ENCODE assay signal across 13 cellular contexts in the genomic region with DNA sequence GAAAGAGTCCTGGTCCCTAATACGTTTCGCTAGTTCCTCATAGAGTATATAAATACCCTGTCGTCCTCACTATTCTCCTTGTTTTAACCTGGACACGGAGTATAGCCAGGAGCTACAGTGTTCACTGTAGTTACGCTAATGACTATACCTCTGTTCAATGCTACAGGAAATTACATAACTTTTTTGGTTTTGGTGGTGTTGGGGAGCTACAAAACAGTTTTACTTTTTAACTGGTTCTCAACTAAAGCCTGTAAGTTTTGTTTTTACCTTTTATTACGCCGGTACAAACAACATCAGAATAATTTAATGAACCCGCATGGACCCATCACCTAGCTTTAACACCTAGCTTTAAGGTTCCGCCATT. TPM values are rescaled to one million over a fixed set of nuclear protein-coding genes. Genes with fewer than 3 reads are reported as not detected.
A peak's percentile ranks its signal among the peaks of the same experiment; 100 is the strongest.
DNase-seq lines count a peak whose midpoint lies in the region; ATAC-seq and TF ChIP-seq lines count a peak whose summit lies in the region.
"Had no signal": no experiment of that assay in that cellular context is flagged by ENCODE, and none has a peak within 500 bp of the region (broad histone marks: within the 10 kb centered on the region; RNA-seq: fewer than 3 reads in every experiment).

No MANE protein-coding gene starts in this region.

- H3K23ac ChIP-seq in H9 (ENCODE audit: insufficient read length, low read depth, low read length): no peak overlapping the region

- H2AK5ac ChIP-seq in H9 (ENCODE audit: insufficient read length, low read length): no peak overlapping the region

- no peak overlapping the region for H2BK5ac ChIP-seq in H9 (ENCODE audit: insufficient read length, low read length)

- no peak for TF ChIP-seq CTCF in H9 (conservative IDR thresholded peaks at IDR 0.05)
- TF ChIP-seq CTCF in activated B cell treated with CpG ODN at 0.5 μM for 24 hours (IDR thresholded peaks at IDR 0.05): no peak
- TF ChIP-seq CTCF in mesothelial cell of epicardium (IDR thresholded peaks at IDR 0.05; ENCODE audit: unreplicated experiment): no peak

- H3K9ac ChIP-seq in H9 (ENCODE audit: extremely low read depth, insufficient read length, low read length): no peak overlapping the region

- peaks cover 20 to 50% (median 33%) of the 10 kb centered on the region in 4 donors for H3K4me1 Mint-ChIP-seq in CD4-positive, CD25-positive, alpha-beta regulatory T cell
- H3K4me1 Mint-ChIP-seq in H9 (peaks cover 18 to 27% of the 10 kb centered on the region in 2 experiments), activated B cell treated with CpG ODN at 0.5 μM for 24 hours (peaks cover 30% of the 10 kb centered on the region), mesothelial cell of epicardium (peaks cover 19% of the 10 kb centered on the region)

- peak overlapping the region; percentile 86 to 97 (median 96) for H3K27ac Mint-ChIP-seq in CD4-positive, CD25-positive, alpha-beta regulatory T cell
- no peak overlapping the region for H3K27ac Mint-ChIP-seq in H9
- no peak overlapping the region for H3K27ac Mint-ChIP-seq in activated B cell treated with CpG ODN at 0.5 μM for 24 hours
- H3K27ac Mint-ChIP-seq in mesothelial cell of epicardium: no peak overlapping the region

- peak overlapping the region; percentile 80 for H3K27ac ChIP-seq in CD4-positive, CD25-positive, alpha-beta regulatory T cell (ENCODE audit: insufficient read depth, low read length, poor library complexity, severe bottlenecking)
- no peak overlapping the region for H3K27ac ChIP-seq in H9 (ENCODE audit: insufficient read length, low read depth, low read length)

- no peak overlapping the region for H3K4ac ChIP-seq in H9 (ENCODE audit: low read depth, low read length)

- H2AFZ ChIP-seq in H9 (ENCODE audit: low read length): no peak overlapping the region

- H4K20me1 ChIP-seq in H9 (ENCODE audit: control insufficient read depth, insufficient read depth, insufficient read length): no peaks in the 10 kb centered on the region

- H3K36me3 ChIP-seq in CD4-positive, CD25-positive, alpha-beta regulatory T cell (ENCODE audit: control insufficient read depth, insufficient read depth, low read length): peaks cover 6% of the 10 kb centered on the region
- H3K36me3 ChIP-seq: gastrocnemius medialis had no signal

- no peak overlapping the region for H3T11ph ChIP-seq in H9 (ENCODE audit: low read length)

- no peak overlapping the region for H2BK120ac ChIP-seq in H9 (ENCODE audit: low read depth, low read length, poor library complexity, severe bottlenecking)

- H3K14ac ChIP-seq in H9 (ENCODE audit: insufficient read depth, low read length): no peak overlapping the region

- H2BK20ac ChIP-seq in H9 (ENCODE audit: low read depth, low read length, poor library complexity, severe bottlenecking): no peak overlapping the region

- H2BK15ac ChIP-seq in H9 (ENCODE audit: low read depth, low read length): no peak overlapping the region

- no peak for ATAC-seq in CD4-positive, CD25-positive, alpha-beta regulatory T cell (ENCODE audit: low read depth in 2 of 2)
- ATAC-seq in activated B cell treated with CpG ODN at 0.5 μM for 24 hours (ENCODE audit: low read depth): no peak
- ATAC-seq: gastrocnemius medialis, pancreas had no signal

- H3K4me1 ChIP-seq in CD4-positive, CD25-positive, alpha-beta regulatory T cell (ENCODE audit: control insufficient read depth, insufficient read depth, low read length, poor library complexity, severe bottlenecking): peaks cover 34% of the 10 kb centered on the region
- peaks cover 2% of the 10 kb centered on the region; the same call in 1 of the 2 replicates for H3K4me1 ChIP-seq in H9 (ENCODE audit: insufficient read depth, low read length)

- no peak overlapping the region for H3K4me2 ChIP-seq in H9 (ENCODE audit: insufficient read depth, insufficient read length, low read length)

- H3K27me3 ChIP-seq in CD4-positive, CD25-positive, alpha-beta regulatory T cell (ENCODE audit: control insufficient read depth, insufficient read depth, low read length): no peaks in the 10 kb centered on the region
- H3K27me3 ChIP-seq in H9 (ENCODE audit: insufficient read depth, low read length): no peaks in the 10 kb centered on the region
- H3K27me3 ChIP-seq: gastrocnemius medialis, pancreas had no signal

- peak overlapping the region; percentile 89 for H3K4me3 ChIP-seq in CD4-positive, CD25-positive, alpha-beta regulatory T cell (ENCODE audit: low read depth, low read length)

- DNase-seq in CD4-positive, CD25-positive, alpha-beta regulatory T cell: peak in 2 of 3 donors; percentile 33 to 48
- DNase-seq in H9 (no peak), activated B cell treated with CpG ODN at 0.5 μM for 24 hours (no peak), mesothelial cell of epicardium (ENCODE audit: low spot score in 2 of 2, unreplicated experiment in 2 of 2) (no peak), epidermal melanocyte (ENCODE audit: insufficient read length, low spot score) (no peak), NK-92 (lab: John Stamatoyannopoulos, UW; ENCODE audit: unreplicated experiment) (no peak), AG08396 (ENCODE audit: low spot score) (no peak)
- DNase-seq: dermis blood vessel endothelial cell; gastrocnemius medialis; KBM-7; pancreas; stimulated activated CD4-positive, alpha-beta T cell treated with anti-CD3 and anti-CD28 coated beads, Interleukin-1b, Interleukin-23, amount 100 ng/mL, for 48 hours; stimulated activated naive CD4-positive, alpha-beta T cell treated with Interleukin-2 at 50 U/mL for 16 hours had no signal

- H4K5ac ChIP-seq in H9 (ENCODE audit: insufficient read length, low read depth, low read length): no peak overlapping the region

- no peak overlapping the region for H3K56ac ChIP-seq in H9 (ENCODE audit: insufficient read length, low read depth, low read length)

- H3K9me3 Mint-ChIP-seq in CD4-positive, CD25-positive, alpha-beta regulatory T cell: no peaks in the 10 kb centered on the region
- H3K9me3 Mint-ChIP-seq in H9: peaks cover 6% of the 10 kb centered on the region in 2 experiments; a peak in 4 of 5 replicates
- H3K9me3 Mint-ChIP-seq in activated B cell treated with CpG ODN at 0.5 μM for 24 hours: peaks cover 2% of the 10 kb centered on the region
- H3K9me3 Mint-ChIP-seq in mesothelial cell of epicardium: peaks cover 4% of the 10 kb centered on the region

- CTCF ChIA-PET in activated B cell treated with CpG ODN at 0.5 μM for 24 hours (lab: Charles Lee): interaction anchor here (0.6 to 1.0 kb wide), 2 partner anchors 15 to 119 kb away, joined by 3 to 4 read pairs; no protein-coding TSS in a partner anchor

- POLR2A ChIA-PET in activated B cell treated with CpG ODN at 0.5 μM for 24 hours (lab: Charles Lee): interaction anchor here (0.6 kb wide), 1 partner anchor 11 kb away, joined by 3 read pairs; no protein-coding TSS in a partner anchor

- no peak overlapping the region for H4K8ac ChIP-seq in H9 (replicated peaks; ENCODE audit: insufficient read length, low read depth, low read length)

- no peaks in the 10 kb centered on the region for H3K9me3 ChIP-seq in CD4-positive, CD25-positive, alpha-beta regulatory T cell (ENCODE audit: control insufficient read depth in 2 of 2, low read length in 2 of 2)
- peaks cover 2% of the 10 kb centered on the region for H3K9me3 ChIP-seq in H9 (ENCODE audit: control insufficient read depth, low read depth, low read length)
- H3K9me3 ChIP-seq: gastrocnemius medialis, pancreas had no signal

- no peaks in the 10 kb centered on the region for H3K79me2 ChIP-seq in H9 (ENCODE audit: insufficient read depth, low read length)

- WGBS in H9 (ENCODE audit: extremely low coverage, insufficient read length, low lambda C conversion rate): no CpG with 5 or more reads among the region's 9 CpGs

- H4K91ac ChIP-seq in H9 (ENCODE audit: insufficient read length, low read depth, low read length): no peak overlapping the region

- peaks cover 7% of the 10 kb centered on the region for H3K36me3 Mint-ChIP-seq in CD4-positive, CD25-positive, alpha-beta regulatory T cell
- peaks cover 0 to 8% (median 6%) of the 10 kb centered on the region in 3 experiments; a peak in 4 of 7 replicates for H3K36me3 Mint-ChIP-seq in H9 (ENCODE audit: insufficient read depth in 1 of 3, low read depth in 3 of 3)
- H3K36me3 Mint-ChIP-seq in activated B cell treated with CpG ODN at 0.5 μM for 24 hours (ENCODE audit: low read depth): peaks cover 20% of the 10 kb centered on the region
- H3K36me3 Mint-ChIP-seq in mesothelial cell of epicardium: no peaks in the 10 kb centered on the region

- no peaks in the 10 kb centered on the region for H3K79me1 ChIP-seq in H9 (ENCODE audit: insufficient read depth, low read depth, low read length, poor library complexity, severe bottlenecking)

- peak overlapping the region; percentile 86 to 93 (median 90) for H3K4me3 Mint-ChIP-seq in CD4-positive, CD25-positive, alpha-beta regulatory T cell
- peak overlapping the region; percentile 19 to 47; a peak in 2 of 5 replicates for H3K4me3 Mint-ChIP-seq in H9
- H3K4me3 Mint-ChIP-seq in activated B cell treated with CpG ODN at 0.5 μM for 24 hours: peak overlapping the region; percentile 19
- H3K4me3 Mint-ChIP-seq in mesothelial cell of epicardium: peak overlapping the region; percentile 24

- intact Hi-C loops in activated B cell treated with CpG ODN at 0.5 μM for 24 hours (cut with micrococcal nuclease): loop anchor here (5.0 kb wide), 1 partner anchor 111 kb away; no protein-coding TSS in a partner anchor

- H3K27me3 Mint-ChIP-seq in CD4-positive, CD25-positive, alpha-beta regulatory T cell: peaks cover 4% of the 10 kb centered on the region
- H3K27me3 Mint-ChIP-seq in H9 (ENCODE audit: low read depth) (peaks cover 13% of the 10 kb centered on the region), activated B cell treated with CpG ODN at 0.5 μM for 24 hours (peaks cover 1% of the 10 kb centered on the region), mesothelial cell of epicardium (ENCODE audit: low read depth) (peaks cover 4% of the 10 kb centered on the region)

- no peak overlapping the region for H3K18ac ChIP-seq in H9 (ENCODE audit: insufficient read length, low read depth, low read length)

- no peak overlapping the region for H2BK12ac ChIP-seq in H9 (ENCODE audit: insufficient read length, low read depth, low read length)

- H3K23me2 ChIP-seq in H9 (ENCODE audit: insufficient read length, low read depth, low read length, poor library complexity, severe bottlenecking): peaks cover 7% of the 10 kb centered on the region

RNA-seq across cellular contexts. Expression of gene LMLN, which starts 1.5 kb away (rescaled TPM):
- total RNA-seq in CD4-positive, CD25-positive, alpha-beta regulatory T cell: 2.5 TPM
- polyA plus RNA-seq in CD4-positive, CD25-positive, alpha-beta regulatory T cell: 1 to 10 TPM in 3 of 4 donors, under 1 TPM in 1; 0.57 to 2.3 (median 1.4) TPM
- total RNA-seq in H9 (2021): 3.8 and 4.5 TPM in 2 replicates
- total RNA-seq in activated B cell treated with CpG ODN at 0.5 μM for 24 hours: 2.9 and 4.1 TPM in 2 replicates
- total RNA-seq in mesothelial cell of epicardium: 5.7 to 8.0 TPM (median 6.0 TPM) in 3 replicates

RNA-seq across cellular contexts. Expression of gene RPL35A, which starts 11.6 kb away (rescaled TPM):
- total RNA-seq in CD4-positive, CD25-positive, alpha-beta regulatory T cell: 1,211 TPM
- polyA plus RNA-seq in CD4-positive, CD25-positive, alpha-beta regulatory T cell: 1,000 to 10,000 TPM; 1,609 to 2,226 (median 1,937) TPM
- total RNA-seq in H9 (2021) (1,563 and 1,572 TPM in 2 replicates), activated B cell treated with CpG ODN at 0.5 μM for 24 hours (1,534 and 1,556 TPM in 2 replicates), mesothelial cell of epicardium (1,252 to 1,366 TPM (median 1,330 TPM) in 3 replicates)

Comparison
In these comparisons a context has a peak if more than half of its experiments do, and no peak if none do; other contexts are left out.
1. DNase-seq: peak in CD4-positive, CD25-positive, alpha-beta regulatory T cell (2 of 3); none in H9 (single experiment), activated B cell treated with CpG ODN at 0.5 μM for 24 hours (single experiment), mesothelial cell of epicardium (0 of 2), epidermal melanocyte (single experiment), NK-92 (single experiment) and AG08396 (single experiment).
2. H3K27ac Mint-ChIP-seq: peak in CD4-positive, CD25-positive, alpha-beta regulatory T cell (3 of 3); none in H9 (0 of 3), activated B cell treated with CpG ODN at 0.5 μM for 24 hours (single experiment) and mesothelial cell of epicardium (single experiment).
3. H3K4me3 Mint-ChIP-seq: peak in every context shown above with its lines; median percentile 90 in CD4-positive, CD25-positive, alpha-beta regulatory T cell; 33 in H9; 24 in mesothelial cell of epicardium; 19 in activated B cell treated with CpG ODN at 0.5 μM for 24 hours.